8 cellular contexts compared by ENCODE assay signal in genomic region chr5:131263648-131264452, GRCh38.
DNase-seq lines count a peak whose midpoint lies in the region; ATAC-seq and TF ChIP-seq lines count a peak whose summit lies in the region.

Gene CDC42SE2, plus strand, starts transcription at chr5:131264053. Its CDS starts 95,441 bp downstream, at chr5:131359494.

- DNase-seq in AG08395 (ENCODE audit: low spot score) (peak; percentile 95), NCI-H345 treated with DMSO at 0.1 percent for 48 hours (lab: John Stamatoyannopoulos, UW; ENCODE audit: unreplicated experiment) (peak; percentile 47), choroid plexus epithelial cell (ENCODE audit: low read depth) (peak; percentile 86), kidney tubule cell (ENCODE audit: low spot score) (peak; percentile 91)
- peak; percentile 66 to 74 for DNase-seq in activated CD4-positive, alpha-beta T cell treated with anti-CD3 and anti-CD28 coated beads for 24 hours (ENCODE audit: low read depth in 2 of 2)
- peak; percentile 55 to 78 (median 70) for DNase-seq in stimulated activated CD4-positive, alpha-beta T cell treated with anti-CD3 and anti-CD28 coated beads, Interleukin-1b, Interleukin-23, amount 100 ng/mL, for 24 hours (ENCODE audit: low read depth in 4 of 4, low spot score in 1 of 4)

- peak; percentile 84 for ATAC-seq in GM18867 (IDR thresholded peaks at IDR 0.05; ENCODE audit: unreplicated experiment)
- ATAC-seq in HG03103 (IDR thresholded peaks at IDR 0.05; ENCODE audit: low read depth, unreplicated experiment) = peak; percentile 82

- no peak for TF ChIP-seq CTCF in choroid plexus epithelial cell (conservative IDR thresholded peaks at IDR 0.05; ENCODE audit: low read depth, low read length)

- peak within 1 kb of the TSS; percentile 93 for H3K4me3 ChIP-seq in choroid plexus epithelial cell (ENCODE audit: low read depth, low read length)

Comparison
In these comparisons a context has a peak if more than half of its experiments do, and no peak if none do; other contexts are left out.
1. Peak in every context shown above with its lines: DNase-seq, ATAC-seq and H3K4me3 ChIP-seq.